Comparison of ENCODE assay signal across 8 cellular contexts in genomic region chr4:37890501-37891220, GRCh38. TPM values are rescaled to one million over a fixed set of nuclear protein-coding genes. Genes with fewer than 3 reads are reported as not detected.
DNase-seq lines count a peak whose midpoint lies in the region; ATAC-seq, FAIRE-seq and TF ChIP-seq lines count a peak whose summit lies in the region.

TSS of gene TBC1D1 (plus strand) at chr4:37891084. CDS start at chr4:37902096, 11,012 bp downstream.

- FAIRE-seq in bronchial epithelial cell (lab: Jason Lieb, UNC) = no peak

- H3K4me1 ChIP-seq in ES-I3 (ENCODE audit: insufficient read depth, low read length) = no peaks in the 10 kb centered on the region

- peak within 1 kb of the TSS; percentile 61 for H3K9ac ChIP-seq in ES-I3 (ENCODE audit: low read depth, low read length)

- H3K4me3 ChIP-seq in bronchial epithelial cell (ENCODE audit: low read depth, low read length) = peak within 1 kb of the TSS; percentile 46

- peaks cover 22% of the 10 kb centered on the region for H3K27me3 ChIP-seq in bronchial epithelial cell (ENCODE audit: control insufficient read depth, insufficient read depth, low read length)

- ATAC-seq in GM21737 (IDR thresholded peaks at IDR 0.05; ENCODE audit: unreplicated experiment) = peak; percentile 19

- DNase-seq in LHCN-M2 (ENCODE audit: low read depth) (peak; percentile 39), UCSD-AML1 (lab: John Stamatoyannopoulos, UW; ENCODE audit: unreplicated experiment) (peak; percentile 52), bronchial epithelial cell (ENCODE audit: low read depth) (no peak), left kidney (ENCODE audit: low read depth, low spot score) (peak; percentile 66), MV-4-11 (lab: John Stamatoyannopoulos, UW) (no peak)
- peak; percentile 39 for DNase-seq in stimulated activated CD4-positive, alpha-beta T cell treated with anti-CD3 and anti-CD28 coated beads, Interleukin-1b, Interleukin-23, amount 100 ng/mL, for 48 hours

- H3K36me3 ChIP-seq in ES-I3 (ENCODE audit: insufficient read depth, low read length) (no peaks in the 10 kb centered on the region), bronchial epithelial cell (ENCODE audit: control insufficient read depth, insufficient read depth, low read length) (no peaks in the 10 kb centered on the region)

- TF ChIP-seq CTCF in bronchial epithelial cell (IDR thresholded peaks at IDR 0.05; ENCODE audit: insufficient read depth, low read length, severe bottlenecking) = peak; percentile 36

- no peaks in the 10 kb centered on the region for H3K9me3 ChIP-seq in ES-I3 (ENCODE audit: control insufficient read depth, insufficient read depth, low read length)

RNA-seq across cellular contexts. Expression of gene TBC1D1, which starts in this region (rescaled TPM):
- total RNA-seq in LHCN-M2 (2014; rRNA removed) = 94.8 and 108 TPM in 2 replicates
- polyA plus RNA-seq in LHCN-M2 (2012) = 83.1 TPM
- total RNA-seq in bronchial epithelial cell = 30.3 and 47.1 TPM in 2 replicates

Comparison
In these comparisons a context has a peak if more than half of its experiments do, and no peak if none do; other contexts are left out.
1. DNase-seq: peak in LHCN-M2 (single experiment), UCSD-AML1 (single experiment), left kidney (single experiment) and stimulated activated CD4-positive, alpha-beta T cell treated with anti-CD3 and anti-CD28 coated beads, Interleukin-1b, Interleukin-23, amount 100 ng/mL, for 48 hours (single experiment); none in bronchial epithelial cell (single experiment) and MV-4-11 (single experiment).